Comparison of ENCODE assay signal across 17 cellular contexts in genomic region chr16:11599579-11599978, GRCh38.
"Had no signal": no experiment of that assay in that cellular context is flagged by ENCODE, and none has a peak within 500 bp of the region (broad histone marks: within the 10 kb centered on the region; RNA-seq: fewer than 3 reads in every experiment).

No MANE protein-coding gene starts in this region.

- H3K36me3 ChIP-seq: ascending aorta, heart left ventricle, sigmoid colon, thyroid gland had no signal

- H3K9ac ChIP-seq: parathyroid adenoma had no signal

- FAIRE-seq: frontal cortex had no signal

- DNase-seq: activated CD4-positive, alpha-beta T cell treated with anti-CD3 and anti-CD28 coated beads, Interleukin-2, amount 10 ng/mL, durations not matched to agents 7 days and 5 days; activated CD8-positive, alpha-beta T cell treated with anti-CD3 and anti-CD28 coated beads, Interleukin-2, amount 10 ng/mL, durations not matched to agents 7 days and 5 days; activated naive CD4-positive, alpha-beta T cell treated with anti-CD3 and anti-CD28 coated beads, Interleukin-2, amount 10 ng/mL, durations not matched to agents 7 days and 5 days; activated T-cell treated with anti-CD3 and anti-CD28 coated beads, Interleukin-2, amount 50 U/mL, for 4 hours; heart left ventricle; left ventricle myocardium superior; naive B cell; sigmoid colon; stimulated activated naive CD4-positive, alpha-beta T cell treated with Interleukin-2 at 50 U/mL for 16 hours; T-helper 1 cell; thyroid gland had no signal

- H3K27me3 ChIP-seq: ascending aorta, heart left ventricle, thyroid gland had no signal

- H3K4me1 ChIP-seq: parathyroid adenoma had no signal

- H3K4me3 ChIP-seq: ascending aorta, coronary artery, heart left ventricle, mucosa of descending colon, sigmoid colon, thyroid gland had no signal

- H3K9me3 ChIP-seq: ascending aorta, heart left ventricle, mucosa of descending colon, sigmoid colon, thyroid gland had no signal

- ATAC-seq: activated CD4-positive, CD25-positive, alpha-beta regulatory T cell treated with anti-CD3 and anti-CD28 coated beads, Interleukin-2, amount 50 U/mL, for 24 hours; activated CD8-positive, alpha-beta T cell treated with anti-CD3 and anti-CD28 coated beads, Interleukin-2, amount 10 ng/mL, durations not matched to agents 7 days and 5 days; activated T-cell treated with anti-CD3 and anti-CD28 coated beads, Interleukin-2, amount 50 U/mL, for 4 hours; heart left ventricle; left ventricle myocardium superior; mucosa of descending colon had no signal

- H3K27ac ChIP-seq: parathyroid adenoma, sigmoid colon, thyroid gland had no signal

- H2AFZ ChIP-seq: parathyroid adenoma had no signal

- H3K79me2 ChIP-seq: parathyroid adenoma had no signal
